Comparison of ENCODE assay signal across 34 cellular contexts in genomic region chr3:113878403-113878802, GRCh38.
"Had no signal": no experiment of that assay in that cellular context is flagged by ENCODE, and none has a peak within 500 bp of the region (broad histone marks: within the 10 kb centered on the region; RNA-seq: fewer than 3 reads in every experiment).

No MANE protein-coding gene starts in this region.

- H3K27me3 ChIP-seq: MG63 had no signal

- DNase-seq: Karpas-422, Kasumi-1, MG63, MM.1S, MV-4-11, NCI-H1048, NCI-H1092, NCI-H1092 treated with DMSO at 0.1 percent for 48 hours, NCI-H1105, NCI-H1105 treated with DMSO at 0.1 percent for 48 hours, NCI-H1417, NCI-H1417 treated with DMSO at 0.1 percent for 48 hours, NCI-H1436, NCI-H1436 treated with DMSO at 0.1 percent for 48 hours, NCI-H146, NCI-H1694, NCI-H1694 treated with DMSO at 0.1 percent for 48 hours, NCI-H187, NCI-H187 treated with DMSO at 0.1 percent for 48 hours, NCI-H1930, NCI-H2029, NCI-H2081, NCI-H2081 treated with DMSO at 0.1 percent for 48 hours, NCI-H2107, NCI-H2171, NCI-H2171 treated with DMSO at 0.1 percent for 48 hours, NCI-H2227 treated with DMSO at 0.1 percent for 48 hours, NCI-H226, NCI-H345, NCI-H446, NCI-H446 treated with DMSO at 0.1 percent for 48 hours, NCI-H510A, NCI-H510A treated with DMSO at 0.1 percent for 48 hours, NCI-H524 had no signal

- H3K9me3 ChIP-seq: MG63 had no signal

- H3K4me3 ChIP-seq: MG63 had no signal

- H3K36me3 ChIP-seq: MG63 had no signal
